In genomic region chr15:85348397-85348776, GRCh38 we compare ENCODE assay signal across 7 cellular contexts. TPM values are rescaled to one million over a fixed set of nuclear protein-coding genes. Genes with fewer than 3 reads are reported as not detected.
DNase-seq lines count a peak whose midpoint lies in the region; ATAC-seq and TF ChIP-seq lines count a peak whose summit lies in the region.
"Not testable (repeated sequence)": the region's sequence is repeated elsewhere in the genome, so short reads cannot be mapped to it uniquely, and the experiment has no call there.

No MANE protein-coding gene starts in this region.

- intact Hi-C loops in heart right ventricle (cut with DNase I); right lobe of liver (cut with DNase I); vagina (cut with DNase I): not testable (repeated sequence)

- POLR2A ChIA-PET in activated naive CD8-positive, alpha-beta T cell treated with anti-CD3 and anti-CD28 coated beads, Interleukin-2, amount 10 ng/mL, durations not matched to agents 7 days and 5 days (lab: Charles Lee): not testable (repeated sequence)

- not testable (repeated sequence) for H3K27me3 ChIP-seq in heart right ventricle; right lobe of liver; neuron (ENCODE audit: insufficient read depth, low read length); vagina

- TF ChIP-seq CTCF in heart right ventricle (IDR thresholded peaks at IDR 0.05); right lobe of liver (IDR thresholded peaks at IDR 0.05); vagina (IDR thresholded peaks at IDR 0.05): not testable (repeated sequence)

- ATAC-seq in activated naive CD8-positive, alpha-beta T cell treated with anti-CD3 and anti-CD28 coated beads, Interleukin-2, amount 10 ng/mL, durations not matched to agents 7 days and 5 days (ENCODE audit: low read depth): peak; percentile 22
- ATAC-seq in heart right ventricle: peak in 4 of 8 donors; percentile 31 to 56 (median 41)
- not testable (repeated sequence) for ATAC-seq in right lobe of liver

- H3K4me1 Mint-ChIP-seq in activated naive CD8-positive, alpha-beta T cell treated with anti-CD3 and anti-CD28 coated beads, Interleukin-2, amount 10 ng/mL, durations not matched to agents 7 days and 5 days: peaks cover 14% of the 10 kb centered on the region

- not testable (repeated sequence) for H3K27ac Mint-ChIP-seq in activated naive CD8-positive, alpha-beta T cell treated with anti-CD3 and anti-CD28 coated beads, Interleukin-2, amount 10 ng/mL, durations not matched to agents 7 days and 5 days

- not testable (repeated sequence) for TF ChIP-seq POLR2A in right lobe of liver (IDR thresholded peaks at IDR 0.05); vagina (IDR thresholded peaks at IDR 0.05)

- H3K9me3 ChIP-seq in SK-N-MC (ENCODE audit: low read depth, low read length); heart right ventricle; right lobe of liver; neuron (ENCODE audit: low read length); vagina: not testable (repeated sequence)

- peak; percentile 19 for DNase-seq in NCI-H2171 treated with DMSO at 0.1 percent for 48 hours (lab: John Stamatoyannopoulos, UW)
- not testable (repeated sequence) for DNase-seq in SK-N-MC (ENCODE audit: low read depth, low spot score); activated naive CD8-positive, alpha-beta T cell treated with anti-CD3 and anti-CD28 coated beads, Interleukin-2, amount 10 ng/mL, durations not matched to agents 7 days and 5 days; heart right ventricle; right lobe of liver; vagina (ENCODE audit: extremely low spot score in 2 of 2)

- not testable (repeated sequence) for H3K36me3 ChIP-seq in SK-N-MC (ENCODE audit: insufficient read depth, low read length); heart right ventricle; right lobe of liver; neuron (ENCODE audit: insufficient read depth, low read length); vagina

- H3K4me1 ChIP-seq in heart right ventricle: peaks cover 0 to 47% (median 10%) of the 10 kb centered on the region in 9 donors
- peaks cover 0 to 33% (median 6%) of the 10 kb centered on the region in 4 donors for H3K4me1 ChIP-seq in right lobe of liver
- H3K4me1 ChIP-seq in neuron (ENCODE audit: insufficient read depth, low read length): peaks cover 16% of the 10 kb centered on the region
- peaks cover 19% of the 10 kb centered on the region for H3K4me1 ChIP-seq in vagina

- not testable (repeated sequence) for H3K36me3 Mint-ChIP-seq in activated naive CD8-positive, alpha-beta T cell treated with anti-CD3 and anti-CD28 coated beads, Interleukin-2, amount 10 ng/mL, durations not matched to agents 7 days and 5 days

- 35 to 49% methylated on average over 3 of the region's 3 CpGs for WGBS in heart right ventricle, 2 donors
- 87% methylated on average over 3 of the region's 3 CpGs for WGBS in right lobe of liver (ENCODE audit: insufficient coverage, low coverage, low lambda C conversion rate, missing lambda C conversion rate)

- H3K4me3 Mint-ChIP-seq in activated naive CD8-positive, alpha-beta T cell treated with anti-CD3 and anti-CD28 coated beads, Interleukin-2, amount 10 ng/mL, durations not matched to agents 7 days and 5 days: not testable (repeated sequence)

- H3K9ac ChIP-seq in SK-N-MC (ENCODE audit: insufficient read length): not testable (repeated sequence)

- H3K27me3 Mint-ChIP-seq in activated naive CD8-positive, alpha-beta T cell treated with anti-CD3 and anti-CD28 coated beads, Interleukin-2, amount 10 ng/mL, durations not matched to agents 7 days and 5 days: peaks cover 16% of the 10 kb centered on the region

- H2AFZ ChIP-seq in neuron (ENCODE audit: low read depth, low read length): not testable (repeated sequence)

- H3K9me3 Mint-ChIP-seq in activated naive CD8-positive, alpha-beta T cell treated with anti-CD3 and anti-CD28 coated beads, Interleukin-2, amount 10 ng/mL, durations not matched to agents 7 days and 5 days: not testable (repeated sequence)

- H3K4me3 ChIP-seq in SK-N-MC, heart right ventricle, right lobe of liver, vagina: not testable (repeated sequence)
- peak overlapping the region; percentile 15 for H3K4me3 ChIP-seq in neuron (ENCODE audit: low read length)

- H3K27ac ChIP-seq in SK-N-MC (peak overlapping the region; percentile 82), heart right ventricle (peak overlapping the region; percentile 22 to 92 (median 84)), right lobe of liver (peak overlapping the region in 2 of 3 donors; percentile 57 to 87), vagina (peak overlapping the region; percentile 69)

RNA-seq across cellular contexts. Expression of gene AKAP13, which starts 32.0 kb away (rescaled TPM):
- 100 to 1,000 TPM; 198 to 220 TPM for total RNA-seq in activated naive CD8-positive, alpha-beta T cell treated with anti-CD3 and anti-CD28 coated beads, Interleukin-2, amount 10 ng/mL, durations not matched to agents 7 days and 5 days
- total RNA-seq in heart right ventricle: 100 to 1,000 TPM; 325 to 645 (median 537) TPM
- polyA plus RNA-seq in heart right ventricle: 100 to 1,000 TPM in 1 of 2 donors, 10 to 100 TPM in 1; 89.3 to 143 TPM
- total RNA-seq in right lobe of liver: 10 to 100 TPM; 50.1 to 73.1 (median 63.9) TPM
- total RNA-seq in vagina: 177 TPM
